8 cellular contexts compared by ENCODE assay signal in the genomic region with DNA sequence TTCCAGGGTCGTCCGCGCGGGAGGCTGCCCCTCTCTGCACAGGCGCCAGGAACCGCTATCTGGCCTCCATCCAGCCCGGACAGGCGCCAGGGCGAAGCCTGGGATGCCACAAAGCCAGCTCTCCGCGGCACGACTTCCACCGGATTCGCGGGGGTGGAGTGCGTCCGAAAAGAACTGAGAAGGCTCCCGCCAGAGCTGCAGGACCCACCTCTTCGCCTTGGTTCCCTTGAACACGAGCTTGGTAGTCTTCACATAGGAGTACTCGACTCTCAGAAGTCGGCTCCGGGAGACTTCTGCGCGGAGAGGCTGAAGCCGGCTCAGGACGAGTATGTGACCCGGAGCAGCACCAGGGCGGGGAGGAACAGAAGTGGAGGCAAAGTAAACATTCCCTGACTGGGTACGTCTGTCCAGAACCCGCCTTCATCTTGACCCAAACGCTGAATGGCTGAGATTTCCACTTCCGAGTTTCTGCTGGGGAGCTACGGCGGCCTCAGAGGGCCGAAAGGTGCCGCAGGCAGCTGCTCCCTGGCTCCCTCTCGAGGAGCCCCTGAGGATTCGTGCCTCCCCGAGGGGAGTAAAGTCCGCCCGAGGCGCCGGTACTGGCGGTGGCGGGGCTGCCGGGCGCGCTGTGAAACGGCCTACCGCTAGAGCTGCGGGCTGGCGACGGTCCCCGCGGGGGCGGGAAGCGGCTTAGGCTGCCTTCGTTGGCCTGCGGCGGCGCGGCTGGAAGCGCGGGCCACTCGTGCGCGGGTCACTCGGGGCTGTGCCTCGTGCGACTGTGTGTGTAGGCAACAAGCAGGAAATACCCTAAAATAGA.
DNase-seq lines count a peak whose midpoint lies in the region; ATAC-seq and TF ChIP-seq lines count a peak whose summit lies in the region.
"Not testable (repeated sequence)": the region's sequence is repeated elsewhere in the genome, so short reads cannot be mapped to it uniquely, and the experiment has no call there.

No MANE protein-coding gene starts in this region.

- DNase-seq in Caco-2 (peak; percentile 79 to 86), T-helper 22 cell (ENCODE audit: low read depth) (peak; percentile 57), ascending aorta (ENCODE audit: low spot score in 2 of 2) (peak; percentile 38 to 77), glomerular visceral epithelial cell (ENCODE audit: extremely low spot score) (peak; percentile 96)
- peak; percentile 87 for DNase-seq in natural killer cell treated with Interleukin-12 subunit alpha and Interleukin-12 subunit beta and Interleukin-15 and Interleukin-18, amount 100 ng/mL, for 72 hours (ENCODE audit: low spot score)
- DNase-seq in stimulated activated CD8-positive, alpha-beta memory T cell treated with anti-CD3 and anti-CD28 coated beads, Interleukin-4, amount 100 ng/mL, for 48 hours: peak; percentile 80

- not testable (repeated sequence) for H3K4me1 Mint-ChIP-seq in Caco-2 (ENCODE audit: low read depth, unreplicated experiment)
- peaks cover 13 to 14% of the 10 kb centered on the region in 2 donors for H3K4me1 Mint-ChIP-seq in natural killer cell treated with Interleukin-12 subunit alpha and Interleukin-12 subunit beta and Interleukin-15 and Interleukin-18, amount 100 ng/mL, for 72 hours (ENCODE audit: low read depth in 2 of 2)

- peak; percentile 97 for ATAC-seq in GM19468 (IDR thresholded peaks at IDR 0.05; ENCODE audit: extremely low read depth, unreplicated experiment)
- ATAC-seq in HG03378 (IDR thresholded peaks at IDR 0.05; ENCODE audit: unreplicated experiment): peak; percentile 100
- peak; percentile 98 to 99 for ATAC-seq in natural killer cell treated with Interleukin-12 subunit alpha and Interleukin-12 subunit beta and Interleukin-15 and Interleukin-18, amount 100 ng/mL, for 72 hours

- CTCF ChIA-PET in Caco-2 (lab: Charles Lee): not testable (repeated sequence)

- H3K27ac ChIP-seq in ascending aorta: peak overlapping the region; percentile 61 to 80

- intact Hi-C loops in Caco-2 (cut with micrococcal nuclease; ENCODE audit: unreplicated experiment); ascending aorta (cut with DNase I): not testable (repeated sequence)

- not testable (repeated sequence) for H3K9me3 ChIP-seq in Caco-2, ascending aorta

- H3K4me1 ChIP-seq in Caco-2, ascending aorta: not testable (repeated sequence)

- peaks cover 33% of the 10 kb centered on the region for H3K9me3 Mint-ChIP-seq in Caco-2 (ENCODE audit: unreplicated experiment)
- H3K9me3 Mint-ChIP-seq in natural killer cell treated with Interleukin-12 subunit alpha and Interleukin-12 subunit beta and Interleukin-15 and Interleukin-18, amount 100 ng/mL, for 72 hours: not testable (repeated sequence)

- not testable (repeated sequence) for H3K36me3 ChIP-seq in Caco-2 (ENCODE audit: control insufficient read depth, insufficient read depth, low read length); ascending aorta

- peak overlapping the region; percentile 48 for H3K4me3 ChIP-seq in Caco-2 (ENCODE audit: low read depth, low read length)
- H3K4me3 ChIP-seq in ascending aorta: peak overlapping the region; percentile 44 to 74

- H3K4me3 Mint-ChIP-seq in Caco-2 (ENCODE audit: unreplicated experiment): peak overlapping the region; percentile 27
- peak overlapping the region; percentile 91 for H3K4me3 Mint-ChIP-seq in natural killer cell treated with Interleukin-12 subunit alpha and Interleukin-12 subunit beta and Interleukin-15 and Interleukin-18, amount 100 ng/mL, for 72 hours

- BruUV-seq in Caco-2 (replicated peaks; lab: Mats Ljungman, UMichigan): not testable (repeated sequence)

- TF ChIP-seq CTCF in Caco-2 (IDR thresholded peaks at IDR 0.05; ENCODE audit: insufficient read depth in 1 of 2, low read depth in 1 of 2, low read length in 1 of 2, severe bottlenecking in 1 of 2, unreplicated experiment in 1 of 2) (peak in 1 of 2 experiments; percentile 42), ascending aorta (IDR thresholded peaks at IDR 0.05) (peak in 2 of 3 experiments; percentile 22 to 68)

- H3K27ac Mint-ChIP-seq in Caco-2 (ENCODE audit: unreplicated experiment): not testable (repeated sequence)
- peak overlapping the region; percentile 71 to 80 for H3K27ac Mint-ChIP-seq in natural killer cell treated with Interleukin-12 subunit alpha and Interleukin-12 subunit beta and Interleukin-15 and Interleukin-18, amount 100 ng/mL, for 72 hours

- H3K27me3 Mint-ChIP-seq in Caco-2 (ENCODE audit: insufficient read depth, unreplicated experiment); natural killer cell treated with Interleukin-12 subunit alpha and Interleukin-12 subunit beta and Interleukin-15 and Interleukin-18, amount 100 ng/mL, for 72 hours: not testable (repeated sequence)

- H3K36me3 Mint-ChIP-seq in Caco-2 (ENCODE audit: insufficient read depth, unreplicated experiment): not testable (repeated sequence)
- peaks cover 12% of the 10 kb centered on the region for H3K36me3 Mint-ChIP-seq in natural killer cell treated with Interleukin-12 subunit alpha and Interleukin-12 subunit beta and Interleukin-15 and Interleukin-18, amount 100 ng/mL, for 72 hours

- not testable (repeated sequence) for H3K27me3 ChIP-seq in Caco-2 (replicated peaks; ENCODE audit: control insufficient read depth, insufficient read depth, low read length); ascending aorta

- POLR2A ChIA-PET in Caco-2 (lab: Charles Lee): not testable (repeated sequence)

Comparison
In these comparisons a context has a peak if more than half of its experiments do, and no peak if none do; other contexts are left out.
1. Peak in every context shown above with its lines: DNase-seq, ATAC-seq, H3K4me3 ChIP-seq and H3K27ac ChIP-seq.